ENCODE assay signal across 9 cellular contexts in genomic region chr13:49098198-49098597, GRCh38.
A peak's percentile ranks its signal among the peaks of the same experiment; 100 is the strongest.
DNase-seq lines count a peak whose midpoint lies in the region; ATAC-seq, FAIRE-seq and TF ChIP-seq lines count a peak whose summit lies in the region.
"Had no signal": no experiment of that assay in that cellular context is flagged by ENCODE, and none has a peak within 500 bp of the region (broad histone marks: within the 10 kb centered on the region; RNA-seq: fewer than 3 reads in every experiment).

No MANE protein-coding gene starts in this region.

- intact Hi-C loops in adrenal gland (cut with DNase I): no loop called here
- intact Hi-C loops in left cardiac atrium (cut with DNase I): loop anchor here in 1 of 2 donors (10.0 kb wide), 1 partner anchor 123 kb away; the partner anchor contains the start of gene FNDC3A
- intact Hi-C loops in spleen (cut with DNase I; ENCODE audit: low total_unique reads): no loop called here
- intact Hi-C loops in CD14-positive monocyte (cut with micrococcal nuclease): no loop called here

- TF ChIP-seq POLR2A in H54 (IDR thresholded peaks at IDR 0.05; ENCODE audit: low read depth, low read length): no peak
- no peak for TF ChIP-seq POLR2A in adrenal gland (IDR thresholded peaks at IDR 0.05)
- no peak for TF ChIP-seq POLR2A in spleen (IDR thresholded peaks at IDR 0.05)

- no peak overlapping the region for H3K4me3 Mint-ChIP-seq in CD14-positive monocyte

- 10 to 16% (median 14%) methylated on average over 2 of the region's 2 CpGs for WGBS in adrenal gland, 4 donors
- 40 to 71% (median 51%) methylated on average over 2 of the region's 2 CpGs for WGBS in spleen, 5 donors

- peaks cover 14% of the 10 kb centered on the region for H3K4me1 Mint-ChIP-seq in CD14-positive monocyte

- H3K27ac ChIP-seq in adrenal gland (peak overlapping the region; percentile 44 to 81 (median 56)), spleen (peak overlapping the region in 7 of 8 donors; percentile 10 to 71 (median 61))

- DNase-seq in H54 (ENCODE audit: insufficient read length, low spot score): no peak
- DNase-seq in adrenal gland: peak; percentile 38 to 90 (median 69)
- DNase-seq in left cardiac atrium: no peak
- DNase-seq in spleen: no peak
- DNase-seq in CD14-positive monocyte (ENCODE audit: low spot score): no peak
- no peak for DNase-seq in DMS79 treated with DMSO at 0.1 percent for 48 hours (lab: John Stamatoyannopoulos, UW)
- DNase-seq in NCI-H82 (lab: John Stamatoyannopoulos, UW): no peak

- H3K36me3 Mint-ChIP-seq in CD14-positive monocyte: peaks cover 2% of the 10 kb centered on the region in 2 donors

- peak; percentile 77 for FAIRE-seq in H54 (lab: Jason Lieb, UNC)

- H3K27ac Mint-ChIP-seq in CD14-positive monocyte: peak overlapping the region in 1 of 7 donors; percentile 26

- H3K4me1 ChIP-seq in adrenal gland (replicated peaks in 1 of 2) (peaks cover 16 to 42% of the 10 kb centered on the region in 2 donors), spleen (peaks cover 0 to 36% (median 25%) of the 10 kb centered on the region in 6 donors)
- H3K4me1 ChIP-seq: HAP-1 had no signal

- H3K27me3 Mint-ChIP-seq in CD14-positive monocyte (ENCODE audit: low read depth in 3 of 3): no peaks in the 10 kb centered on the region

- H3K9me3 Mint-ChIP-seq in CD14-positive monocyte: peaks cover 0 to 1% (median 0%) of the 10 kb centered on the region in 7 donors

- H3K27me3 ChIP-seq in adrenal gland (no peaks in the 10 kb centered on the region), spleen (replicated peaks in 1 of 7) (no peaks in the 10 kb centered on the region)

- no peaks in the 10 kb centered on the region for H3K36me3 ChIP-seq in adrenal gland (replicated peaks in 1 of 2)
- no peaks in the 10 kb centered on the region for H3K36me3 ChIP-seq in spleen
- H3K36me3 ChIP-seq: HAP-1 had no signal

- ATAC-seq in left cardiac atrium (peak; percentile 80 to 93), GM18519 (IDR thresholded peaks at IDR 0.05; ENCODE audit: low FRiP score, unreplicated experiment) (no peak)

- TF ChIP-seq CTCF in adrenal gland (IDR thresholded peaks at IDR 0.05) (no peak), spleen (IDR thresholded peaks at IDR 0.05 in 8 of 11, conservative IDR thresholded peaks at IDR 0.05 in 3 of 11) (no peak), CD14-positive monocyte (IDR thresholded peaks at IDR 0.05) (no peak)

- no peaks in the 10 kb centered on the region for H3K9me3 ChIP-seq in adrenal gland (replicated peaks in 1 of 3)
- H3K9me3 ChIP-seq in spleen: no peaks in the 10 kb centered on the region
- H3K9me3 ChIP-seq: HAP-1 had no signal

- H3K4me3 ChIP-seq in adrenal gland (no peak overlapping the region), spleen (no peak overlapping the region)
- H3K4me3 ChIP-seq: HAP-1 had no signal

Comparison
In these comparisons a context has a peak if more than half of its experiments do, and no peak if none do; other contexts are left out.
1. DNase-seq: peak in adrenal gland (7 of 7); none in H54 (single experiment), left cardiac atrium (single experiment), spleen (single experiment), CD14-positive monocyte (single experiment), DMS79 treated with DMSO at 0.1 percent for 48 hours (single experiment) and NCI-H82 (single experiment).